In genomic region chr9:95285307-95285706, GRCh38 we compare ENCODE assay signal across 36 cellular contexts.
"Had no signal": no experiment of that assay in that cellular context is flagged by ENCODE, and none has a peak within 500 bp of the region (broad histone marks: within the 10 kb centered on the region; RNA-seq: fewer than 3 reads in every experiment).

No MANE protein-coding gene starts in this region.

- H3K4me1 Mint-ChIP-seq: activated CD4-positive, alpha-beta T cell treated with anti-CD3 and anti-CD28 coated beads for 36 hours; activated CD8-positive, alpha-beta memory T cell treated with anti-CD3 and anti-CD28 coated beads, Interleukin-2, amount 10 ng/mL, durations not matched to agents 7 days and 5 days; T-helper 17 cell had no signal

- H3K27me3 Mint-ChIP-seq: activated CD4-positive, alpha-beta memory T cell treated with anti-CD3 and anti-CD28 coated beads for 36 hours; activated CD4-positive, alpha-beta T cell treated with anti-CD3 and anti-CD28 coated beads for 36 hours; activated CD8-positive, alpha-beta memory T cell treated with anti-CD3 and anti-CD28 coated beads, Interleukin-2, amount 10 ng/mL, durations not matched to agents 7 days and 5 days; activated naive CD4-positive, alpha-beta T cell treated with anti-CD3 and anti-CD28 coated beads, Interleukin-2, amount 50 U/mL, for 24 hours; activated naive CD8-positive, alpha-beta T cell treated with anti-CD3 and anti-CD28 coated beads for 36 hours; activated naive CD8-positive, alpha-beta T cell treated with anti-CD3 and anti-CD28 coated beads, Interleukin-2, amount 50 U/mL, for 24 hours; T-helper 17 cell had no signal

- H3K27ac ChIP-seq: adrenal gland, esophagus muscularis mucosa, foreskin keratinocyte, gastrocnemius medialis, heart left ventricle had no signal

- H3K27me3 ChIP-seq: adrenal gland, body of pancreas, esophagus muscularis mucosa, foreskin keratinocyte, gastrocnemius medialis, heart left ventricle had no signal

- FAIRE-seq: colon had no signal

- H3K36me3 ChIP-seq: adrenal gland, esophagus muscularis mucosa, gastrocnemius medialis, heart left ventricle had no signal

- H3K9me3 Mint-ChIP-seq: activated CD4-positive, alpha-beta T cell treated with anti-CD3 and anti-CD28 coated beads, Interleukin-2, amount 10 ng/mL, durations not matched to agents 24 days and 14 days had no signal

- H3K4me1 ChIP-seq: adrenal gland, foreskin keratinocyte had no signal

- DNase-seq: activated CD4-positive, alpha-beta memory T cell treated with anti-CD3 and anti-CD28 coated beads for 36 hours; activated CD4-positive, alpha-beta T cell treated with anti-CD3 and anti-CD28 coated beads for 36 hours; activated CD4-positive, alpha-beta T cell treated with anti-CD3 and anti-CD28 coated beads, Interleukin-2, amount 10 ng/mL, durations not matched to agents 24 days and 14 days; activated CD4-positive, CD25-positive, alpha-beta regulatory T cell; activated CD4-positive, CD25-positive, alpha-beta regulatory T cell treated with anti-CD3 and anti-CD28 coated beads, Interleukin-2, amount 50 U/mL, for 72 hours; activated CD8-positive, alpha-beta memory T cell treated with anti-CD3 and anti-CD28 coated beads, Interleukin-2, amount 10 ng/mL, durations not matched to agents 7 days and 5 days; activated CD8-positive, alpha-beta memory T cell treated with anti-CD3 and anti-CD28 coated beads, Interleukin-2, amount 50 U/mL, for 4 hours; activated CD8-positive, alpha-beta T cell treated with anti-CD3 and anti-CD28 coated beads, Interleukin-2, amount 10 ng/mL, durations not matched to agents 7 days and 5 days; activated effector memory CD4-positive, alpha-beta T cell treated with anti-CD3 and anti-CD28 coated beads, Interleukin-2, amount 50 U/mL, for 16 hours; activated naive CD4-positive, alpha-beta T cell treated with anti-CD3 and anti-CD28 coated beads for 36 hours; activated naive CD8-positive, alpha-beta T cell treated with anti-CD3 and anti-CD28 coated beads for 36 hours; activated naive CD8-positive, alpha-beta T cell treated with anti-CD3 and anti-CD28 coated beads, Interleukin-2, amount 50 U/mL, for 24 hours; activated T-cell treated with anti-CD3 and anti-CD28 coated beads, Interleukin-2, amount 50 U/mL, for 1 hour; activated T-cell treated with anti-CD3 and anti-CD28 coated beads, Interleukin-2, amount 50 U/mL, for 48 hours; adrenal gland; amygdala; aorta; caudate nucleus; cortex of kidney; dermis blood vessel endothelial cell; effector CD4-positive, alpha-beta T cell; effector memory CD8-positive, alpha-beta T cell; erythroblast; foreskin keratinocyte; gastrocnemius medialis; glutamatergic neuron; heart left ventricle; T-helper 17 cell; T1000 had no signal

- ATAC-seq: activated CD4-positive, alpha-beta T cell treated with anti-CD3 and anti-CD28 coated beads for 36 hours; activated CD8-positive, alpha-beta memory T cell treated with anti-CD3 and anti-CD28 coated beads, Interleukin-2, amount 10 ng/mL, durations not matched to agents 7 days and 5 days; activated CD8-positive, alpha-beta T cell treated with anti-CD3 and anti-CD28 coated beads, Interleukin-2, amount 10 ng/mL, durations not matched to agents 7 days and 5 days; activated naive CD8-positive, alpha-beta T cell treated with anti-CD3 and anti-CD28 coated beads, Interleukin-2, amount 50 U/mL, for 24 hours; effector memory CD8-positive, alpha-beta T cell; foreskin keratinocyte; gastrocnemius medialis; heart left ventricle; T-helper 17 cell had no signal

- H3K27ac Mint-ChIP-seq: activated CD4-positive, alpha-beta memory T cell treated with anti-CD3 and anti-CD28 coated beads for 36 hours; activated CD4-positive, alpha-beta T cell treated with anti-CD3 and anti-CD28 coated beads for 36 hours; activated CD4-positive, alpha-beta T cell treated with anti-CD3 and anti-CD28 coated beads, Interleukin-2, amount 10 ng/mL, durations not matched to agents 24 days and 14 days; activated CD8-positive, alpha-beta memory T cell treated with anti-CD3 and anti-CD28 coated beads, Interleukin-2, amount 10 ng/mL, durations not matched to agents 7 days and 5 days; activated CD8-positive, alpha-beta T cell treated with anti-CD3 and anti-CD28 coated beads, Interleukin-2, amount 10 ng/mL, durations not matched to agents 7 days and 5 days; activated naive CD4-positive, alpha-beta T cell treated with anti-CD3 and anti-CD28 coated beads for 36 hours; activated naive CD4-positive, alpha-beta T cell treated with anti-CD3 and anti-CD28 coated beads, Interleukin-2, amount 50 U/mL, for 24 hours; activated naive CD8-positive, alpha-beta T cell treated with anti-CD3 and anti-CD28 coated beads for 36 hours; activated naive CD8-positive, alpha-beta T cell treated with anti-CD3 and anti-CD28 coated beads, Interleukin-2, amount 50 U/mL, for 24 hours; activated T-helper 1 cell treated with anti-CD3 and anti-CD28 coated beads, Interleukin-12 subunit alpha, Interleukin-12 subunit beta, Interleukin-2, Interleukin-4 antibody, amounts not matched to agents 30 ng/mL and 10 ng/mL and 1 ng/mL, durations not matched to agents 14 hours and 24 hours and 36 hours; activated T-helper 2 cell treated with anti-CD3 and anti-CD28 coated beads, Interferon-gamma antibody, Interleukin-2, Interleukin-4, amounts not matched to agents 10 μg/mL and 5 μg/mL and 100 μg/mL, durations not matched to agents 14 hours and 24 hours and 36 hours; effector memory CD8-positive, alpha-beta T cell; T-helper 17 cell; T-helper 2 cell treated with Interferon-gamma antibody and Interleukin-4, amounts not matched to agents 5 μg/mL and 100 μg/mL, for 36 hours had no signal

- H3K4me3 Mint-ChIP-seq: activated CD4-positive, alpha-beta memory T cell treated with anti-CD3 and anti-CD28 coated beads for 36 hours; activated CD4-positive, alpha-beta T cell treated with anti-CD3 and anti-CD28 coated beads for 36 hours; activated CD4-positive, alpha-beta T cell treated with anti-CD3 and anti-CD28 coated beads, Interleukin-2, amount 10 ng/mL, durations not matched to agents 24 days and 14 days; activated CD8-positive, alpha-beta memory T cell treated with anti-CD3 and anti-CD28 coated beads, Interleukin-2, amount 10 ng/mL, durations not matched to agents 7 days and 5 days; activated CD8-positive, alpha-beta T cell treated with anti-CD3 and anti-CD28 coated beads, Interleukin-2, amount 10 ng/mL, durations not matched to agents 7 days and 5 days; activated naive CD4-positive, alpha-beta T cell treated with anti-CD3 and anti-CD28 coated beads for 36 hours; activated naive CD4-positive, alpha-beta T cell treated with anti-CD3 and anti-CD28 coated beads, Interleukin-2, amount 50 U/mL, for 24 hours; activated naive CD8-positive, alpha-beta T cell treated with anti-CD3 and anti-CD28 coated beads for 36 hours; activated naive CD8-positive, alpha-beta T cell treated with anti-CD3 and anti-CD28 coated beads, Interleukin-2, amount 50 U/mL, for 24 hours; activated T-helper 1 cell treated with anti-CD3 and anti-CD28 coated beads, Interleukin-12 subunit alpha, Interleukin-12 subunit beta, Interleukin-2, Interleukin-4 antibody, amounts not matched to agents 30 ng/mL and 10 ng/mL and 1 ng/mL, durations not matched to agents 14 hours and 24 hours and 36 hours; effector memory CD8-positive, alpha-beta T cell; T-helper 17 cell; T-helper 2 cell treated with Interferon-gamma antibody and Interleukin-4, amounts not matched to agents 5 μg/mL and 100 μg/mL, for 36 hours had no signal

- H3K4me3 ChIP-seq: adrenal gland, body of pancreas, esophagus muscularis mucosa, gastrocnemius medialis, heart left ventricle had no signal

- H3K9me3 ChIP-seq: gastrocnemius medialis had no signal
